Comparison of ENCODE assay signal across 20 cellular contexts in the genomic region with DNA sequence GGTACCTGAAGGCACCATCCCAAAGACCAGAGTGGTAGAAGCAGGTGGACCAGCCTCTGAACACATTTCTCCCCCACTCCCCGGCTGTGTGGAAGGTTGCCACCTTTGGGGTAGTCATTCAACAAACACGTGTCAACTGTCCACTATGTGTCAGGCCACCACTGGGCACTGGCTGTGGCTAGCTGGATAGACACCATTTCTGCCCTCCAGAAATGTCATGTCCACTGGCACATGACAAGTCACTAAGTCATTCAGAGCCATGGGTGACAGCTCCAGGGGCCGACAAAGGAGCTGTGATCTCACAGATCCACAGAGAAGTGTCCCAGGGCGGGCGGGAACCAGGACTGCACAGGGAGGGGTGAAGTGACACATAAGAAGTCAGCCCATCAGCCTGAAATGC.
DNase-seq lines count a peak whose midpoint lies in the region; ATAC-seq, FAIRE-seq and TF ChIP-seq lines count a peak whose summit lies in the region.
"Had no signal": no experiment of that assay in that cellular context is flagged by ENCODE, and none has a peak within 500 bp of the region (broad histone marks: within the 10 kb centered on the region; RNA-seq: fewer than 3 reads in every experiment).

No MANE protein-coding gene starts in this region.

- H3K27ac ChIP-seq in esophagus muscularis mucosa (replicated peaks in 1 of 4) (no peak overlapping the region), psoas muscle (peak overlapping the region; percentile 83)
- H3K27ac ChIP-seq: 22Rv1, C4-2B had no signal

- intact Hi-C loops in esophagus muscularis mucosa (cut with DNase I), result no loop called here
- intact Hi-C loops in psoas muscle (cut with DNase I), result no loop called here
- intact Hi-C loops in activated CD4-positive, alpha-beta memory T cell treated with anti-CD3 and anti-CD28 coated beads for 36 hours (cut with micrococcal nuclease), result no loop called here

- FAIRE-seq in HTR-8/SVneo (lab: Jason Lieb, UNC), result peak; percentile 31
- peak; percentile 66 for FAIRE-seq in bronchial epithelial cell (lab: Jason Lieb, UNC)
- FAIRE-seq: A549, D721Med, G401.6, GM12892, GM18507, H54 had no signal

- peaks cover 14% of the 10 kb centered on the region for H3K36me3 ChIP-seq in bronchial epithelial cell (ENCODE audit: control insufficient read depth, insufficient read depth, low read length)
- no peaks in the 10 kb centered on the region for H3K36me3 ChIP-seq in esophagus muscularis mucosa
- no peaks in the 10 kb centered on the region for H3K36me3 ChIP-seq in psoas muscle (ENCODE audit: insufficient read depth in 1 of 2, low read depth in 1 of 2)

- TF ChIP-seq CTCF in bronchial epithelial cell (IDR thresholded peaks at IDR 0.05; ENCODE audit: insufficient read depth, low read length, severe bottlenecking) (no peak), esophagus muscularis mucosa (IDR thresholded peaks at IDR 0.05) (no peak), psoas muscle (IDR thresholded peaks at IDR 0.05) (no peak)

- no peaks in the 10 kb centered on the region for H3K4me1 Mint-ChIP-seq in activated CD4-positive, alpha-beta memory T cell treated with anti-CD3 and anti-CD28 coated beads for 36 hours (ENCODE audit: low read depth)
- no peaks in the 10 kb centered on the region for H3K4me1 Mint-ChIP-seq in activated T-cell treated with anti-CD3 and anti-CD28 coated beads, Interleukin-2, amount 50 U/mL, for 24 hours (ENCODE audit: low read depth)
- H3K4me1 Mint-ChIP-seq: GM23338 had no signal

- peaks cover 6% of the 10 kb centered on the region for H3K27me3 Mint-ChIP-seq in activated CD4-positive, alpha-beta memory T cell treated with anti-CD3 and anti-CD28 coated beads for 36 hours
- peaks cover 40% of the 10 kb centered on the region for H3K27me3 Mint-ChIP-seq in activated T-cell treated with anti-CD3 and anti-CD28 coated beads, Interleukin-2, amount 50 U/mL, for 24 hours

- peaks cover 26 to 39% (median 33%) of the 10 kb centered on the region in 4 donors for H3K4me1 ChIP-seq in esophagus muscularis mucosa
- peaks cover 58% of the 10 kb centered on the region for H3K4me1 ChIP-seq in psoas muscle

- TF ChIP-seq POLR2A in esophagus muscularis mucosa (IDR thresholded peaks at IDR 0.05; ENCODE audit: low read depth), result no peak

- ATAC-seq in psoas muscle, result peak; percentile 30 to 68 (median 44)
- ATAC-seq: A549, GM23338 had no signal

- no peak overlapping the region for H3K4me3 Mint-ChIP-seq in activated CD4-positive, alpha-beta memory T cell treated with anti-CD3 and anti-CD28 coated beads for 36 hours
- no peak overlapping the region for H3K4me3 Mint-ChIP-seq in activated T-cell treated with anti-CD3 and anti-CD28 coated beads, Interleukin-2, amount 50 U/mL, for 24 hours
- H3K4me3 Mint-ChIP-seq: CD4-positive, alpha-beta T cell; GM23338 had no signal

- CTCF ChIA-PET in activated CD4-positive, alpha-beta memory T cell treated with anti-CD3 and anti-CD28 coated beads for 36 hours (lab: Charles Lee), result no interaction called here

- H3K9me3 ChIP-seq in esophagus muscularis mucosa, result no peaks in the 10 kb centered on the region
- H3K9me3 ChIP-seq in psoas muscle, result no peaks in the 10 kb centered on the region
- H3K9me3 ChIP-seq: A549, Caco-2 had no signal

- no peaks in the 10 kb centered on the region for H3K9me3 Mint-ChIP-seq in activated CD4-positive, alpha-beta memory T cell treated with anti-CD3 and anti-CD28 coated beads for 36 hours
- H3K9me3 Mint-ChIP-seq in activated T-cell treated with anti-CD3 and anti-CD28 coated beads, Interleukin-2, amount 50 U/mL, for 24 hours, result no peaks in the 10 kb centered on the region
- H3K9me3 Mint-ChIP-seq: CD4-positive, alpha-beta T cell; GM23338 had no signal

- POLR2A ChIA-PET in activated CD4-positive, alpha-beta memory T cell treated with anti-CD3 and anti-CD28 coated beads for 36 hours (lab: Charles Lee), result no interaction called here

- DNase-seq in HTR-8/SVneo (ENCODE audit: insufficient read length, low spot score) (no peak), bronchial epithelial cell (ENCODE audit: low read depth) (no peak), esophagus muscularis mucosa (ENCODE audit: extremely low spot score) (peak; percentile 87), psoas muscle (no peak), GM19238 (ENCODE audit: insufficient read length, low spot score) (no peak)
- no peak for DNase-seq in activated CD4-positive, alpha-beta memory T cell treated with anti-CD3 and anti-CD28 coated beads for 36 hours
- no peak for DNase-seq in activated T-cell treated with anti-CD3 and anti-CD28 coated beads, Interleukin-2, amount 50 U/mL, for 24 hours
- DNase-seq: AML-193; Caco-2; CD4-positive, alpha-beta T cell; HCEC 1CT had no signal

- no peaks in the 10 kb centered on the region for H3K36me3 Mint-ChIP-seq in activated CD4-positive, alpha-beta memory T cell treated with anti-CD3 and anti-CD28 coated beads for 36 hours
- no peaks in the 10 kb centered on the region for H3K36me3 Mint-ChIP-seq in activated T-cell treated with anti-CD3 and anti-CD28 coated beads, Interleukin-2, amount 50 U/mL, for 24 hours (ENCODE audit: low read depth)

- H3K27me3 ChIP-seq in bronchial epithelial cell (ENCODE audit: control insufficient read depth, insufficient read depth, low read length), result no peaks in the 10 kb centered on the region
- H3K27me3 ChIP-seq in esophagus muscularis mucosa, result no peaks in the 10 kb centered on the region
- H3K27me3 ChIP-seq in psoas muscle (ENCODE audit: insufficient read depth in 3 of 3, low read length in 2 of 3), result no peaks in the 10 kb centered on the region

- TF ChIP-seq EP300 in esophagus muscularis mucosa (IDR thresholded peaks at IDR 0.05), result no peak

- no peak overlapping the region for H3K27ac Mint-ChIP-seq in activated CD4-positive, alpha-beta memory T cell treated with anti-CD3 and anti-CD28 coated beads for 36 hours
- no peak overlapping the region for H3K27ac Mint-ChIP-seq in activated T-cell treated with anti-CD3 and anti-CD28 coated beads, Interleukin-2, amount 50 U/mL, for 24 hours
- H3K27ac Mint-ChIP-seq: CD4-positive, alpha-beta T cell; GM23338 had no signal

- 94% methylated on average over 4 of the region's 5 CpGs for WGBS in esophagus muscularis mucosa
- 57 to 72% (median 64%) methylated on average over 5 of the region's 5 CpGs for WGBS in psoas muscle, 3 donors

- H3K4me3 ChIP-seq in bronchial epithelial cell (ENCODE audit: low read depth, low read length), result no peak overlapping the region
- no peak overlapping the region for H3K4me3 ChIP-seq in esophagus muscularis mucosa
- no peak overlapping the region for H3K4me3 ChIP-seq in psoas muscle
- H3K4me3 ChIP-seq: A549, GM23338 had no signal
